21 cellular contexts compared by ENCODE assay signal in genomic region chr11:76649964-76650363, GRCh38. TPM values are rescaled to one million over a fixed set of nuclear protein-coding genes. Genes with fewer than 3 reads are reported as not detected.
DNase-seq lines count a peak whose midpoint lies in the region; ATAC-seq and TF ChIP-seq lines count a peak whose summit lies in the region.
"Had no signal": no experiment of that assay in that cellular context is flagged by ENCODE, and none has a peak within 500 bp of the region (broad histone marks: within the 10 kb centered on the region; RNA-seq: fewer than 3 reads in every experiment).

No MANE protein-coding gene starts in this region.

- H3K27me3 ChIP-seq in adipocyte (replicated peaks; ENCODE audit: control insufficient read depth, insufficient read depth, low read length) (no peaks in the 10 kb centered on the region), right atrium auricular region (no peaks in the 10 kb centered on the region), gastrocnemius medialis (no peaks in the 10 kb centered on the region)

- DNase-seq in activated CD8-positive, alpha-beta memory T cell treated with anti-CD3 and anti-CD28 coated beads, Interleukin-2, amount 50 U/mL, for 48 hours = peak; percentile 23
- DNase-seq in activated CD8-positive, alpha-beta memory T cell treated with anti-CD3 and anti-CD28 coated beads, Interleukin-2, amount 10 ng/mL, durations not matched to agents 7 days and 5 days = no peak
- DNase-seq in adipocyte (ENCODE audit: low read depth) = peak; percentile 23
- no peak for DNase-seq in right atrium auricular region (ENCODE audit: low spot score)
- no peak for DNase-seq in gastrocnemius medialis
- DNase-seq in mucosa of gallbladder (ENCODE audit: low spot score) = no peak
- DNase-seq in dedifferentiated amniotic fluid mesenchymal stem cell (ENCODE audit: extremely low spot score) = no peak
- no peak for DNase-seq in stimulated activated CD4-positive, alpha-beta T cell treated with anti-CD3 and anti-CD28 coated beads, Interleukin-4, amount 100 ng/mL, for 1 hour
- DNase-seq: 8988T; CD4-positive, alpha-beta memory T cell; DMS53; EL; MV-4-11; NCI-H1694 treated with DMSO at 0.1 percent for 48 hours; NCI-H510A; NCI-H748 treated with DMSO at 0.1 percent for 48 hours; NK-92 treated with Interleukin-12 subunit alpha and Interleukin-12 subunit beta, amount 100 ng/mL, for 24 hours; SHP77 had no signal

- H3K4me3 ChIP-seq in adipocyte (ENCODE audit: low read length) (peak overlapping the region; percentile 54), right atrium auricular region (no peak overlapping the region), gastrocnemius medialis (no peak overlapping the region)
- H3K4me3 ChIP-seq: GM23338 had no signal

- H3K4me3 Mint-ChIP-seq in activated CD8-positive, alpha-beta memory T cell treated with anti-CD3 and anti-CD28 coated beads, Interleukin-2, amount 10 ng/mL, durations not matched to agents 7 days and 5 days = no peak overlapping the region
- H3K4me3 Mint-ChIP-seq: CD4-positive, alpha-beta memory T cell; GM23338 had no signal

- H3K9me3 Mint-ChIP-seq in activated CD8-positive, alpha-beta memory T cell treated with anti-CD3 and anti-CD28 coated beads, Interleukin-2, amount 10 ng/mL, durations not matched to agents 7 days and 5 days (ENCODE audit: low read depth) = peaks cover 2% of the 10 kb centered on the region

- in situ Hi-C loops in gastrocnemius medialis (cut with MboI; ENCODE audit: low sequenced_read_pairs in 4 of 4) = no loop called here

- no peaks in the 10 kb centered on the region for H3K36me3 Mint-ChIP-seq in activated CD8-positive, alpha-beta memory T cell treated with anti-CD3 and anti-CD28 coated beads, Interleukin-2, amount 10 ng/mL, durations not matched to agents 7 days and 5 days
- H3K36me3 Mint-ChIP-seq: CD4-positive, alpha-beta memory T cell had no signal

- no peak overlapping the region for H3K27ac Mint-ChIP-seq in activated CD8-positive, alpha-beta memory T cell treated with anti-CD3 and anti-CD28 coated beads, Interleukin-2, amount 10 ng/mL, durations not matched to agents 7 days and 5 days
- H3K27ac Mint-ChIP-seq: CD4-positive, alpha-beta memory T cell; GM23338 had no signal

- H3K9me3 ChIP-seq in adipocyte (ENCODE audit: control insufficient read depth, low read length) (peaks cover 10% of the 10 kb centered on the region), right atrium auricular region (peaks cover 0 to 12% of the 10 kb centered on the region in 2 donors), gastrocnemius medialis (no peaks in the 10 kb centered on the region)

- H3K4me1 ChIP-seq in adipocyte (ENCODE audit: control insufficient read depth, insufficient read depth, low read length) (peaks cover 52% of the 10 kb centered on the region), right atrium auricular region (peaks cover 0 to 41% of the 10 kb centered on the region in 2 donors), gastrocnemius medialis (peaks cover 3 to 5% of the 10 kb centered on the region in 2 donors)

- TF ChIP-seq CTCF in right atrium auricular region (IDR thresholded peaks at IDR 0.05) = no peak
- TF ChIP-seq CTCF in gastrocnemius medialis (IDR thresholded peaks at IDR 0.05 in 4 of 5, conservative IDR thresholded peaks at IDR 0.05 in 1 of 5) = no peak

- CTCF ChIA-PET in activated CD8-positive, alpha-beta memory T cell treated with anti-CD3 and anti-CD28 coated beads, Interleukin-2, amount 10 ng/mL, durations not matched to agents 7 days and 5 days (lab: Charles Lee) = no interaction called here

- intact Hi-C loops in gastrocnemius medialis (cut with DNase I; ENCODE audit: low total_unique reads) = no loop called here

- TF ChIP-seq POLR2A in gastrocnemius medialis (IDR thresholded peaks at IDR 0.05) = no peak

- H3K27me3 Mint-ChIP-seq in activated CD8-positive, alpha-beta memory T cell treated with anti-CD3 and anti-CD28 coated beads, Interleukin-2, amount 10 ng/mL, durations not matched to agents 7 days and 5 days = peaks cover 56% of the 10 kb centered on the region

- no peak for ATAC-seq in activated CD8-positive, alpha-beta memory T cell treated with anti-CD3 and anti-CD28 coated beads, Interleukin-2, amount 10 ng/mL, durations not matched to agents 7 days and 5 days
- ATAC-seq in gastrocnemius medialis = no peak
- ATAC-seq: GM23338, HCT116 had no signal

- no peaks in the 10 kb centered on the region for H3K36me3 ChIP-seq in adipocyte (ENCODE audit: control insufficient read depth, insufficient read depth, low read length, severe bottlenecking)
- H3K36me3 ChIP-seq in right atrium auricular region = no peaks in the 10 kb centered on the region
- no peaks in the 10 kb centered on the region for H3K36me3 ChIP-seq in gastrocnemius medialis

- H3K4me1 Mint-ChIP-seq in activated CD8-positive, alpha-beta memory T cell treated with anti-CD3 and anti-CD28 coated beads, Interleukin-2, amount 10 ng/mL, durations not matched to agents 7 days and 5 days = no peaks in the 10 kb centered on the region
- H3K4me1 Mint-ChIP-seq: CD4-positive, alpha-beta memory T cell had no signal

- H3K9ac ChIP-seq in adipocyte (ENCODE audit: low read length) = peak overlapping the region; percentile 48
- H3K9ac ChIP-seq: KMS-11 had no signal

- H3K27ac ChIP-seq in right atrium auricular region (peak overlapping the region; percentile 29 to 50), gastrocnemius medialis (peak overlapping the region in 3 of 4 donors; percentile 27 to 51 (median 39))
- H3K27ac ChIP-seq: KMS-11 had no signal

RNA-seq across cellular contexts. Expression of gene LRRC32, which starts 20.6 kb away (rescaled TPM):
- 1 to 10 TPM in 1 of 2 experiments, under 1 TPM in 1; 0.32 to 4.7 TPM for total RNA-seq in activated CD8-positive, alpha-beta memory T cell treated with anti-CD3 and anti-CD28 coated beads, Interleukin-2, amount 10 ng/mL, durations not matched to agents 7 days and 5 days
- total RNA-seq in right atrium auricular region (10 to 100 TPM; 37.9 to 56.0 TPM), gastrocnemius medialis (10 to 100 TPM; 14.5 to 35.5 (median 23.4) TPM), mucosa of gallbladder (33.2 TPM)

Comparison
In these comparisons a context has a peak if more than half of its experiments do, and no peak if none do; other contexts are left out.
1. DNase-seq: peak in activated CD8-positive, alpha-beta memory T cell treated with anti-CD3 and anti-CD28 coated beads, Interleukin-2, amount 50 U/mL, for 48 hours (single experiment) and adipocyte (single experiment); none in activated CD8-positive, alpha-beta memory T cell treated with anti-CD3 and anti-CD28 coated beads, Interleukin-2, amount 10 ng/mL, durations not matched to agents 7 days and 5 days (single experiment), right atrium auricular region (single experiment), gastrocnemius medialis (0 of 2), mucosa of gallbladder (single experiment), dedifferentiated amniotic fluid mesenchymal stem cell (single experiment) and stimulated activated CD4-positive, alpha-beta T cell treated with anti-CD3 and anti-CD28 coated beads, Interleukin-4, amount 100 ng/mL, for 1 hour (single experiment).